ENCODE assay signal across 9 cellular contexts in the genomic region with DNA sequence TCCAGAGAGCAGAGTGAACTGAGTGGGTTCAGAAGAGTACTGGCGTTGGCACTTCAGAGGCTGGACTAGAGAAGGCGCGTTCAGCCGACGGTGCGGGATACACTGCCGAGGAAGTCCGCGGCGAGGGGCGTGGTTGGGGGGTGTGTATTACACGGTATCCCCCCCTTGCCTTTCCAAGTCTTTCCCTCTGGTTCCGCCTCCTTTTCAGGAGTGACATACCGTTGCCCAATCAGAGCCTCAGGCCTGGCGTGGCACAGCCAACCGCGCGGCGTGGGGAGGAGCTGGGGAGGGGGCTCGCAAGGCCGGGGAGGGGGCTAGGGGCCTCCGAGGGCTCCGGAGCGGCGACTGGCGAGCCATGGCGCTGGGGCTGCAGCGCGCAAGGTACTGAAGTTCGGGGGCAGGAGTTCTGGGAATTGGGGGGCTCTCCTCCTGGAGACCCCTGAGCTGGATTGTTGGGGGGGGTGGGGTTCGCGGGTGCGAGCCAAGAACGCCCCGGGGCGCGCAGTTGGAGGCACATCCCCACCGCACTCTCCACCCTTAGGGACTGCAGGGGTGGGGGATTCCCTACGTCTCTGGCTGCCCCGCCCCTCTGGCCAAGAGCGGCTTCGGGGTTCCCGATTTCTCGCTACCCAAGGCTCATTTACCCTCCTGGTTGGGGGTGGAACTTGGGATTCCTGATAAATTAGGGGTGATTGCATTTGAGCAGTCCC. TPM values are rescaled to one million over a fixed set of nuclear protein-coding genes. Genes with fewer than 3 reads are reported as not detected.
DNase-seq lines count a peak whose midpoint lies in the region; ATAC-seq and TF ChIP-seq lines count a peak whose summit lies in the region.
"Had no signal": no experiment of that assay in that cellular context is flagged by ENCODE, and none has a peak within 500 bp of the region (broad histone marks: within the 10 kb centered on the region; RNA-seq: fewer than 3 reads in every experiment).

HIF3A (plus strand) TSS at position 321 of the 710 bp plus-strand sequence; CDS start at position 356, 35 bp downstream.

- TF ChIP-seq CTCF in RWPE1 (conservative IDR thresholded peaks at IDR 0.05; ENCODE audit: low read depth) (no peak), omental fat pad (IDR thresholded peaks at IDR 0.05) (no peak)

- DNase-seq in CD1c-positive myeloid dendritic cell (ENCODE audit: extremely low spot score): peak; percentile 5
- DNase-seq in RWPE1 (ENCODE audit: low spot score): no peak
- DNase-seq in cardiac septum (ENCODE audit: low spot score): no peak
- DNase-seq in omental fat pad (ENCODE audit: low spot score): no peak
- DNase-seq in NCI-H2196 treated with DMSO at 0.1 percent for 48 hours (lab: John Stamatoyannopoulos, UW; ENCODE audit: unreplicated experiment): no peak
- no peak for DNase-seq in T-helper 9 cell
- DNase-seq: activated naive CD4-positive, alpha-beta T cell treated with anti-CD3 and anti-CD28 coated beads, Interleukin-2, amount 10 ng/mL, durations not matched to agents 7 days and 5 days had no signal

- intact Hi-C loops in cardiac septum (cut with DNase I): no loop called here

- ATAC-seq in omental fat pad (ENCODE audit: low FRiP score) (peak; percentile 45), esophagus mucosa (no peak), GM18873 (IDR thresholded peaks at IDR 0.05; ENCODE audit: low FRiP score, unreplicated experiment) (no peak)

- peak within 1 kb of the TSS; percentile 94 for H3K27ac ChIP-seq in RWPE1

- POLR2A ChIA-PET in RWPE1 (lab: Yijun Ruan, JAX; ENCODE audit: low non-redundant PET): no interaction called here

- CTCF ChIA-PET in RWPE1 (lab: Yijun Ruan, JAX): interaction anchor here (0.6 to 1.1 kb wide), 3 partner anchors 51 to 288 kb away, joined by 3 to 6 read pairs (median 3); no protein-coding TSS in a partner anchor

RNA-seq across cellular contexts. Expression of gene HIF3A, which starts in this region (rescaled TPM):
- 49.2 TPM for total RNA-seq in cardiac septum
- total RNA-seq in omental fat pad: 100 to 1,000 TPM in 1 of 4 donors, 10 to 100 TPM in 3; 10.3 to 201 (median 17.6) TPM
- 4.0 TPM for total RNA-seq in esophagus mucosa
